ENCODE assay signal across 8 cellular contexts in the genomic region with DNA sequence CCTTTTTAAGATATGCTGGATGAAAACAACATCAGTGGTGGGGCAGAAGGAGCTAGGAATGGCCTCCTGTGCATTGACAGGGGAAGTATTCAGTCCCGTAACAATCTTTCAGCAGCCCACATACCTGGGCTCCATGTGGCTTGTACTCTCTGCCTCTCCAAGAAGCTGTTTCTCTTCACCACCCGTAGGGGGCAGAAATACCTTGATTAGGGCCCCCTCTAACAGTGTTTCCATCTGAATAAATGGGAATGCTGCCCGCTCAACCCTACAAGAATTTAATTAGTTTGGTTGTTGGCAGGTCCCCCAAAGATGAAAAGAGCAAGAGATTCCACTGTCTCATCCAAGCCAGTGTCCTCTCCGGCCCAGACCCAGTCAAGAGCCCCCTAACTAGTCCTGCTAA.
DNase-seq lines count a peak whose midpoint lies in the region; ATAC-seq and TF ChIP-seq lines count a peak whose summit lies in the region.

No MANE protein-coding gene starts in this region.

- no peak overlapping the region for H3K4me3 ChIP-seq in gastrocnemius medialis

- TF ChIP-seq CTCF in gastrocnemius medialis (IDR thresholded peaks at IDR 0.05 in 4 of 5, conservative IDR thresholded peaks at IDR 0.05 in 1 of 5): no peak

- no peak for TF ChIP-seq POLR2A in gastrocnemius medialis (IDR thresholded peaks at IDR 0.05)

- peak; percentile 54 for ATAC-seq in HG02588 (IDR thresholded peaks at IDR 0.05; ENCODE audit: unreplicated experiment)
- peak; percentile 93 for ATAC-seq in SK-N-SH treated with all-trans-retinoic acid at 6 μM for 48 hours
- ATAC-seq in gastrocnemius medialis: no peak
- ATAC-seq in GM18861 (IDR thresholded peaks at IDR 0.05; ENCODE audit: unreplicated experiment): no peak

- H3K9me3 ChIP-seq in gastrocnemius medialis: no peaks in the 10 kb centered on the region

- no peaks in the 10 kb centered on the region for H3K36me3 ChIP-seq in gastrocnemius medialis

- H3K27me3 ChIP-seq in gastrocnemius medialis: no peaks in the 10 kb centered on the region

- no peaks in the 10 kb centered on the region for H3K4me1 ChIP-seq in gastrocnemius medialis

- in situ Hi-C loops in gastrocnemius medialis (cut with MboI; ENCODE audit: low sequenced_read_pairs in 4 of 4): no loop called here

- no peak overlapping the region for H3K27ac ChIP-seq in gastrocnemius medialis

- DNase-seq in EH (ENCODE audit: low read depth): peak; percentile 44
- peak; percentile 40 for DNase-seq in kidney tubule cell (ENCODE audit: low spot score)
- DNase-seq in gastrocnemius medialis: no peak
- DNase-seq in stimulated activated naive CD4-positive, alpha-beta T cell (lab: John Stamatoyannopoulos, UW): no peak
- DNase-seq in NCI-H345 (lab: John Stamatoyannopoulos, UW): no peak

- intact Hi-C loops in gastrocnemius medialis (cut with DNase I; ENCODE audit: low total_unique reads): no loop called here

TF ChIP-seq in SK-N-SH treated with all-trans-retinoic acid at 6 μM for 48 hours, 23 proteins besides CTCF, POLR2A, EP300 and RAD21:
- TF ChIP-seq TCF4 (CRISPR knock-in tag; IDR thresholded peaks at IDR 0.05; ENCODE audit: borderline replicate concordance): no peak
- no peak for TF ChIP-seq SNAI2 (CRISPR knock-in tag; IDR thresholded peaks at IDR 0.05)
- TF ChIP-seq PPARA (CRISPR knock-in tag; IDR thresholded peaks at IDR 0.05; ENCODE audit: borderline replicate concordance): no peak
- no peak for TF ChIP-seq ZC3H10 (CRISPR knock-in tag; IDR thresholded peaks at IDR 0.05)
- no peak for TF ChIP-seq CREB5 (CRISPR knock-in tag; IDR thresholded peaks at IDR 0.05; ENCODE audit: low read depth)
- TF ChIP-seq ZFP3 (CRISPR knock-in tag; IDR thresholded peaks at IDR 0.05): no peak
- no peak for TF ChIP-seq ESRRG (CRISPR knock-in tag; IDR thresholded peaks at IDR 0.05)
- TF ChIP-seq ZNF70 (CRISPR knock-in tag; IDR thresholded peaks at IDR 0.05): no peak
- TF ChIP-seq TOX (CRISPR knock-in tag; IDR thresholded peaks at IDR 0.05; ENCODE audit: borderline replicate concordance): no peak
- TF ChIP-seq ZNF8 (CRISPR knock-in tag; IDR thresholded peaks at IDR 0.05): no peak
- no peak for TF ChIP-seq GLIS3 (CRISPR knock-in tag; IDR thresholded peaks at IDR 0.05)
- no peak for TF ChIP-seq BACH2 (CRISPR knock-in tag; IDR thresholded peaks at IDR 0.05; ENCODE audit: borderline replicate concordance)
- no peak for TF ChIP-seq ZFP30 (CRISPR knock-in tag; IDR thresholded peaks at IDR 0.05)
- TF ChIP-seq ZNF565 (CRISPR knock-in tag; conservative IDR thresholded peaks at IDR 0.05; ENCODE audit: low read depth): no peak
- TF ChIP-seq ARNTL (CRISPR knock-in tag; IDR thresholded peaks at IDR 0.05; ENCODE audit: borderline replicate concordance, low read depth): no peak
- no peak for TF ChIP-seq PATZ1 (CRISPR knock-in tag; IDR thresholded peaks at IDR 0.05; ENCODE audit: borderline replicate concordance)
- no peak for TF ChIP-seq CSDC2 (CRISPR knock-in tag; IDR thresholded peaks at IDR 0.05)
- TF ChIP-seq ISL1 (CRISPR knock-in tag; IDR thresholded peaks at IDR 0.05): no peak
TF ChIP-seq in SK-N-SH treated with all-trans-retinoic acid at 6 μM for 48 hours: peak in this region for 0.

Comparison
In these comparisons a context has a peak if more than half of its experiments do, and no peak if none do; other contexts are left out.
1. DNase-seq: peak in EH (single experiment) and kidney tubule cell (single experiment); none in gastrocnemius medialis (0 of 2), stimulated activated naive CD4-positive, alpha-beta T cell (0 of 6) and NCI-H345 (single experiment).
2. ATAC-seq: peak in HG02588 (single experiment) and SK-N-SH treated with all-trans-retinoic acid at 6 μM for 48 hours (single experiment); none in gastrocnemius medialis (0 of 2) and GM18861 (single experiment).